Comparison of ENCODE assay signal across 1 cellular context in the genomic region with DNA sequence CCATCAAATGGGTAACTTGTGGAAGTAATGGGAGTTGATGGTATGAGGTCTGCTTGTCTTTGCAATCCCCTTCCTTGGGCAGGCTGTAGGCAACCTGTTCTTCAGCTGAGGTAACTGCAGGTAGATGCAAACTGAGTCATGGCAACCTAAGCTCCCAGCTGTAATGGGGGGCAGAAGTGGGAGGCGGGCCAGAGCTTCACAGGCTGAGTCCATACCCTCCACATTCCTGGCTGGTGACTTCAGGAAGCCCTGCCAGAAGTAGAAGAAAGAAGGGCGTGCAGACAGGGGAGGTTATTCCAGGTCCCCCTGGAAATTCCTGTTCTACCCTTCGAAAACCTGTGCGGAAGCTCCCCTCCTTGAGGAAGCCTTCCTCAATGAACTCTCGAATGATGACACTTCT.
TF ChIP-seq lines count a peak whose summit lies in the region.

No MANE protein-coding gene starts in this region.

TF ChIP-seq in IMR-90, 13 proteins besides CTCF, POLR2A, EP300 and RAD21:
- no peak for TF ChIP-seq CHD1 (IDR thresholded peaks at IDR 0.05; ENCODE audit: low read depth, low read length)
- TF ChIP-seq FOS (IDR thresholded peaks at IDR 0.05; ENCODE audit: low read depth, low read length), result no peak
- TF ChIP-seq RFX5 (IDR thresholded peaks at IDR 0.05; ENCODE audit: low read depth, low read length), result no peak
- TF ChIP-seq MAZ (IDR thresholded peaks at IDR 0.05; ENCODE audit: borderline replicate concordance, low read depth, low read length), result no peak
- no peak for TF ChIP-seq RCOR1 (IDR thresholded peaks at IDR 0.05; ENCODE audit: insufficient replicate concordance, low read length)
- TF ChIP-seq NFE2L2 (IDR thresholded peaks at IDR 0.05; ENCODE audit: low read depth, low read length), result no peak
- no peak for TF ChIP-seq MXI1 (IDR thresholded peaks at IDR 0.05; ENCODE audit: borderline replicate concordance, low read depth, low read length)
- TF ChIP-seq, protein P1, sequence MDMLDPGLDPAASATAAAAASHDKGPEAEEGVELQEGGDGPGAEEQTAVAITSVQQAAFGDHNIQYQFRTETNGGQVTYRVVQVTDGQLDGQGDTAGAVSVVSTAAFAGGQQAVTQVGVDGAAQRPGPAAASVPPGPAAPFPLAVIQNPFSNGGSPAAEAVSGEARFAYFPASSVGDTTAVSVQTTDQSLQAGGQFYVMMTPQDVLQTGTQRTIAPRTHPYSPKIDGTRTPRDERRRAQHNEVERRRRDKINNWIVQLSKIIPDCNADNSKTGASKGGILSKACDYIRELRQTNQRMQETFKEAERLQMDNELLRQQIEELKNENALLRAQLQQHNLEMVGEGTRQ (IDR thresholded peaks at IDR 0.05; ENCODE audit: low read depth, low read length), result no peak
- TF ChIP-seq CEBPB (IDR thresholded peaks at IDR 0.05; ENCODE audit: low read depth, low read length), result no peak
- TF ChIP-seq, protein P2, sequence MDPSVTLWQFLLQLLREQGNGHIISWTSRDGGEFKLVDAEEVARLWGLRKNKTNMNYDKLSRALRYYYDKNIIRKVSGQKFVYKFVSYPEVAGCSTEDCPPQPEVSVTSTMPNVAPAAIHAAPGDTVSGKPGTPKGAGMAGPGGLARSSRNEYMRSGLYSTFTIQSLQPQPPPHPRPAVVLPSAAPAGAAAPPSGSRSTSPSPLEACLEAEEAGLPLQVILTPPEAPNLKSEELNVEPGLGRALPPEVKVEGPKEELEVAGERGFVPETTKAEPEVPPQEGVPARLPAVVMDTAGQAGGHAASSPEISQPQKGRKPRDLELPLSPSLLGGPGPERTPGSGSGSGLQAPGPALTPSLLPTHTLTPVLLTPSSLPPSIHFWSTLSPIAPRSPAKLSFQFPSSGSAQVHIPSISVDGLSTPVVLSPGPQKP (IDR thresholded peaks at IDR 0.05; ENCODE audit: borderline replicate concordance, low read depth, low read length), result no peak
- no peak for TF ChIP-seq SMC3 (IDR thresholded peaks at IDR 0.05; ENCODE audit: low read depth, low read length)
